Comparison of ENCODE assay signal across 21 cellular contexts in genomic region chr2:159272166-159272565, GRCh38. TPM values are rescaled to one million over a fixed set of nuclear protein-coding genes. Genes with fewer than 3 reads are reported as not detected.
DNase-seq lines count a peak whose midpoint lies in the region; ATAC-seq and TF ChIP-seq lines count a peak whose summit lies in the region.
"Had no signal": no experiment of that assay in that cellular context is flagged by ENCODE, and none has a peak within 500 bp of the region (broad histone marks: within the 10 kb centered on the region; RNA-seq: fewer than 3 reads in every experiment).

No MANE protein-coding gene starts in this region.

- DNase-seq in ELF-1 (ENCODE audit: low read depth, low spot score) = peak; percentile 61
- DNase-seq in endodermal cell = no peak
- DNase-seq in HAP-1 (ENCODE audit: low spot score in 2 of 2) = no peak
- DNase-seq in MCF 10A (ENCODE audit: unreplicated experiment) = no peak
- DNase-seq: Calu3; CD4-positive, CD25-positive, alpha-beta regulatory T cell; DMS79 treated with DMSO at 0.1 percent for 48 hours; GDM1; NCI-H1436; NCI-H2081 treated with DMSO at 0.1 percent for 48 hours; NCI-H226; NCI-H526; OCI-M1; RPMI8226; SJCRH30 had no signal

- H3K9me3 Mint-ChIP-seq in endodermal cell (no peaks in the 10 kb centered on the region), nephron (no peaks in the 10 kb centered on the region), MCF 10A (ENCODE audit: unreplicated experiment) (no peaks in the 10 kb centered on the region)
- H3K9me3 Mint-ChIP-seq: IgD-negative memory B cell had no signal

- no peak for ATAC-seq in activated CD4-positive, CD25-positive, alpha-beta regulatory T cell treated with anti-CD3 and anti-CD28 coated beads, Interleukin-2, amount 50 U/mL, for 24 hours
- no peak for ATAC-seq in HG03280 (IDR thresholded peaks at IDR 0.05; ENCODE audit: unreplicated experiment)
- ATAC-seq: A549 had no signal

- intact Hi-C loops in MCF 10A (cut with micrococcal nuclease) = no loop called here

- in situ Hi-C loops in HAP-1 (cut with MboI; ENCODE audit: low sequenced_read_pairs) = no loop called here

- H3K36me3 ChIP-seq in HUES64 (ENCODE audit: insufficient read depth, low read length) (peaks cover 6% of the 10 kb centered on the region; the same call in 1 of the 2 replicates), endodermal cell (ENCODE audit: control insufficient read depth, insufficient read depth, low read length) (no peaks in the 10 kb centered on the region), HAP-1 (replicated peaks) (peaks cover 12% of the 10 kb centered on the region; the same call in 1 of the 2 replicates)
- H3K36me3 ChIP-seq: SJCRH30 had no signal

- H3K4me1 ChIP-seq in HUES64 (ENCODE audit: insufficient read depth, low read length) (peaks cover 12% of the 10 kb centered on the region; the same call in 1 of the 2 replicates), endodermal cell (ENCODE audit: control insufficient read depth, insufficient read depth, low read length) (peaks cover 6% of the 10 kb centered on the region), HAP-1 (peaks cover 3% of the 10 kb centered on the region; the same call in 1 of the 2 replicates)
- H3K4me1 ChIP-seq: A549, SJCRH30 had no signal

- H3K36me3 Mint-ChIP-seq in endodermal cell (ENCODE audit: low read depth) (peaks cover 11% of the 10 kb centered on the region), nephron (ENCODE audit: low read depth) (peaks cover 48% of the 10 kb centered on the region), MCF 10A (ENCODE audit: insufficient read depth, unreplicated experiment) (peaks cover 15% of the 10 kb centered on the region)

- BruUV-seq in MCF 10A (replicated peaks; lab: Mats Ljungman, UMichigan) = no TSS peak

- H3K4me3 Mint-ChIP-seq in endodermal cell = no peak overlapping the region
- no peak overlapping the region for H3K4me3 Mint-ChIP-seq in nephron
- H3K4me3 Mint-ChIP-seq in MCF 10A (ENCODE audit: unreplicated experiment) = no peak overlapping the region
- H3K4me3 Mint-ChIP-seq: CD4-positive, CD25-positive, alpha-beta regulatory T cell; IgD-negative memory B cell had no signal

- CTCF ChIA-PET in MCF 10A (lab: Yijun Ruan, JAX) = interaction anchor here (0.7 kb wide), 1 partner anchor 10 kb away, joined by 3 read pairs; no protein-coding TSS in a partner anchor

- H3K9me3 ChIP-seq in HUES64 (ENCODE audit: insufficient read depth, low read depth, low read length) (no peaks in the 10 kb centered on the region), endodermal cell (ENCODE audit: control insufficient read depth, low read length) (no peaks in the 10 kb centered on the region), HAP-1 (no peaks in the 10 kb centered on the region)
- H3K9me3 ChIP-seq: A549, SJCRH30 had no signal

- H3K27ac ChIP-seq in HUES64 (ENCODE audit: low read depth, low read length) (peak overlapping the region; percentile 17), endodermal cell (ENCODE audit: low read depth, low read length) (no peak overlapping the region)
- H3K27ac ChIP-seq: A549, SJCRH30 had no signal

- H3K27ac Mint-ChIP-seq in endodermal cell (peak overlapping the region; percentile 81), nephron (peak overlapping the region in 2 of 3 experiments; percentile 6 to 66), MCF 10A (ENCODE audit: low read depth, unreplicated experiment) (no peak overlapping the region)
- H3K27ac Mint-ChIP-seq: CD4-positive, CD25-positive, alpha-beta regulatory T cell; IgD-negative memory B cell had no signal

- no peaks in the 10 kb centered on the region for H3K27me3 ChIP-seq in HUES64 (ENCODE audit: insufficient read depth, low read length)
- H3K27me3 ChIP-seq in endodermal cell (ENCODE audit: control insufficient read depth, insufficient read depth, low read length, poor library complexity, severe bottlenecking) = no peaks in the 10 kb centered on the region
- no peaks in the 10 kb centered on the region for H3K27me3 ChIP-seq in HAP-1 (ENCODE audit: low read depth)
- H3K27me3 ChIP-seq: SJCRH30 had no signal

- no peak for TF ChIP-seq CTCF in endodermal cell (conservative IDR thresholded peaks at IDR 0.05)
- no peak for TF ChIP-seq CTCF in nephron (IDR thresholded peaks at IDR 0.05; ENCODE audit: unreplicated experiment in 3 of 3)
- TF ChIP-seq CTCF in MCF 10A (IDR thresholded peaks at IDR 0.05; ENCODE audit: unreplicated experiment) = no peak

- no peaks in the 10 kb centered on the region for H3K27me3 Mint-ChIP-seq in endodermal cell (ENCODE audit: insufficient read depth)
- H3K27me3 Mint-ChIP-seq in nephron (ENCODE audit: low read depth) = no peaks in the 10 kb centered on the region
- H3K27me3 Mint-ChIP-seq in MCF 10A (ENCODE audit: insufficient read depth, unreplicated experiment) = no peaks in the 10 kb centered on the region
- H3K27me3 Mint-ChIP-seq: CD4-positive, CD25-positive, alpha-beta regulatory T cell; IgD-negative memory B cell had no signal

- H3K4me3 ChIP-seq in HUES64 (ENCODE audit: low read length) (no peak overlapping the region), endodermal cell (ENCODE audit: low read length) (no peak overlapping the region), HAP-1 (no peak overlapping the region)
- H3K4me3 ChIP-seq: A549, SJCRH30 had no signal

- POLR2A ChIA-PET in MCF 10A (lab: Yijun Ruan, JAX) = interaction anchor here (1.1 to 1.9 kb wide), 2 partner anchors 15 to 17 kb away, joined by 4 to 11 read pairs; no protein-coding TSS in a partner anchor

- H3K4me1 Mint-ChIP-seq in endodermal cell (peaks cover 5% of the 10 kb centered on the region), nephron (peaks cover 5% of the 10 kb centered on the region), MCF 10A (ENCODE audit: insufficient read depth, unreplicated experiment) (peaks cover 6% of the 10 kb centered on the region)

- WGBS in HUES64 = 86% methylated on average over 5 of the region's 5 CpGs
- WGBS in endodermal cell (ENCODE audit: insufficient coverage in 1 of 2, insufficient read length in 1 of 2), 2 experiments = 67 to 83% methylated on average over 5 of the region's 5 CpGs

- peak overlapping the region; percentile 9; the same call in 1 of the 2 replicates for H3K9ac ChIP-seq in HUES64 (ENCODE audit: low read depth, low read length)
- H3K9ac ChIP-seq in endodermal cell (ENCODE audit: extremely low read depth, low read length, poor library complexity, severe bottlenecking) = peak overlapping the region; percentile 16

RNA-seq across cellular contexts. Expression of gene WDSUB1, which starts 14.3 kb away (rescaled TPM):
- 6.1 TPM for polyA plus RNA-seq in HUES64 (2013, experiment 1 of 2)
- 6.1 TPM for polyA plus RNA-seq in HUES64 (2013, experiment 2 of 2)
- total RNA-seq in endodermal cell = 10 to 100 TPM; 10.7 to 14.7 TPM
- polyA plus RNA-seq in endodermal cell (2013, experiment 1 of 2) = 7.1 TPM
- polyA plus RNA-seq in endodermal cell (2013, experiment 2 of 2) = 6.4 TPM
- total RNA-seq in MCF 10A (2022) = 6.5 and 7.3 TPM in 2 replicates
